Comparison of ENCODE assay signal across 11 cellular contexts in genomic region chr9:112887377-112887776, GRCh38. TPM values are rescaled to one million over a fixed set of nuclear protein-coding genes. Genes with fewer than 3 reads are reported as not detected.
A peak's percentile ranks its signal among the peaks of the same experiment; 100 is the strongest.
DNase-seq lines count a peak whose midpoint lies in the region; ATAC-seq and TF ChIP-seq lines count a peak whose summit lies in the region.
"Had no signal": no experiment of that assay in that cellular context is flagged by ENCODE, and none has a peak within 500 bp of the region (broad histone marks: within the 10 kb centered on the region; RNA-seq: fewer than 3 reads in every experiment).

No MANE protein-coding gene starts in this region.

- H3K79me2 ChIP-seq in Loucy (ENCODE audit: insufficient read depth, low read length): no peaks in the 10 kb centered on the region

- intact Hi-C loops in activated CD4-positive, alpha-beta T cell treated with anti-CD3 and anti-CD28 coated beads for 36 hours (cut with DNase I, micrococcal nuclease): no loop called here

- H2BK15ac ChIP-seq in mesenchymal stem cell (ENCODE audit: low read depth, poor library complexity, severe bottlenecking): no peak overlapping the region

- no peaks in the 10 kb centered on the region for H3K79me1 ChIP-seq in mesenchymal stem cell (replicated peaks; ENCODE audit: low read length, poor library complexity, severe bottlenecking)

- no peak overlapping the region for H3K18ac ChIP-seq in mesenchymal stem cell (ENCODE audit: low read depth in 1 of 2, low read length in 2 of 2)

- H3K9me3 ChIP-seq in Loucy (ENCODE audit: insufficient read depth, low read depth, low read length): no peaks in the 10 kb centered on the region
- H3K9me3 ChIP-seq in mesenchymal stem cell (ENCODE audit: control insufficient read depth, low read length): no peaks in the 10 kb centered on the region

- no peak overlapping the region for H3K4me2 ChIP-seq in Loucy (ENCODE audit: low read depth, low read length, poor library complexity, severe bottlenecking)
- no peak overlapping the region for H3K4me2 ChIP-seq in mesenchymal stem cell (ENCODE audit: low read length, poor library complexity, severe bottlenecking)
- H3K4me2 ChIP-seq: BLaER1 had no signal

- DNase-seq in activated CD4-positive, alpha-beta T cell treated with anti-CD3 and anti-CD28 coated beads for 36 hours: peak; percentile 38
- no peak for DNase-seq in activated CD4-positive, alpha-beta T cell treated with anti-CD3 and anti-CD28 coated beads for 1 hour
- DNase-seq in chondrocyte (ENCODE audit: low spot score): no peak
- no peak for DNase-seq in retinal pigment epithelial cell (ENCODE audit: low read depth)
- DNase-seq in mesenchymal stem cell: no peak
- DNase-seq in GM03348 (ENCODE audit: low spot score): no peak
- DNase-seq: dorsolateral prefrontal cortex, immature natural killer cell had no signal

- H2BK12ac ChIP-seq in mesenchymal stem cell (ENCODE audit: low read length in 2 of 2): no peak overlapping the region

- H3K14ac ChIP-seq in mesenchymal stem cell (ENCODE audit: low read length in 2 of 2): no peak overlapping the region

- peaks cover 22% of the 10 kb centered on the region for H3K27me3 Mint-ChIP-seq in activated CD4-positive, alpha-beta T cell treated with anti-CD3 and anti-CD28 coated beads for 36 hours
- peaks cover 7% of the 10 kb centered on the region for H3K27me3 Mint-ChIP-seq in chondrocyte (ENCODE audit: low read depth)

- no peak overlapping the region for H2BK120ac ChIP-seq in mesenchymal stem cell (ENCODE audit: low read depth, low read length)

- no peaks in the 10 kb centered on the region for H3K36me3 Mint-ChIP-seq in activated CD4-positive, alpha-beta T cell treated with anti-CD3 and anti-CD28 coated beads for 36 hours (ENCODE audit: low read depth)
- H3K36me3 Mint-ChIP-seq in chondrocyte (ENCODE audit: low read depth): peaks cover 5% of the 10 kb centered on the region

- no peaks in the 10 kb centered on the region for H3K4me1 Mint-ChIP-seq in activated CD4-positive, alpha-beta T cell treated with anti-CD3 and anti-CD28 coated beads for 36 hours
- H3K4me1 Mint-ChIP-seq in chondrocyte (ENCODE audit: low read depth): peaks cover 24% of the 10 kb centered on the region
- H3K4me1 Mint-ChIP-seq: immature natural killer cell had no signal

- H3K9ac ChIP-seq in Loucy (ENCODE audit: low read depth, low read length, poor library complexity, severe bottlenecking) (no peak overlapping the region), mesenchymal stem cell (ENCODE audit: low read length) (no peak overlapping the region)
- H3K9ac ChIP-seq: BLaER1 had no signal

- no peak overlapping the region for H3K23ac ChIP-seq in mesenchymal stem cell (ENCODE audit: low read length in 2 of 2)

- H3K4ac ChIP-seq in mesenchymal stem cell (ENCODE audit: low read depth in 1 of 2, low read length in 2 of 2): no peak overlapping the region

- H3K4me1 ChIP-seq in Loucy (ENCODE audit: insufficient read depth, low read length, poor library complexity, severe bottlenecking) (no peaks in the 10 kb centered on the region), mesenchymal stem cell (ENCODE audit: control insufficient read depth, insufficient read depth, low read depth, low read length) (peaks cover 15% of the 10 kb centered on the region)
- H3K4me1 ChIP-seq: BLaER1 had no signal

- H3K4me3 ChIP-seq in Loucy (ENCODE audit: low read length, poor library complexity, severe bottlenecking) (no peak overlapping the region), retinal pigment epithelial cell (ENCODE audit: low read length) (no peak overlapping the region), mesenchymal stem cell (ENCODE audit: insufficient read depth in 1 of 2, low read depth in 1 of 2, low read length in 2 of 2) (no peak overlapping the region)
- H3K4me3 ChIP-seq: BLaER1, dorsolateral prefrontal cortex had no signal

- CTCF ChIA-PET in activated CD4-positive, alpha-beta T cell treated with anti-CD3 and anti-CD28 coated beads for 36 hours (lab: Charles Lee): interaction anchor here (0.9 to 2.4 kb wide), 2 partner anchors 16 to 34 kb away, joined by 4 to 9 read pairs; no protein-coding TSS in a partner anchor

- no peaks in the 10 kb centered on the region for H3K27me3 ChIP-seq in Loucy (ENCODE audit: insufficient read depth, low read length, poor library complexity, severe bottlenecking)
- H3K27me3 ChIP-seq in mesenchymal stem cell (ENCODE audit: control insufficient read depth in 1 of 2, insufficient read depth in 1 of 2, low read length in 2 of 2): peaks cover 23 to 34% of the 10 kb centered on the region in 2 experiments
- H3K27me3 ChIP-seq: BLaER1 had no signal

- ATAC-seq in activated CD4-positive, alpha-beta T cell treated with anti-CD3 and anti-CD28 coated beads for 36 hours: no peak
- no peak for ATAC-seq in GM18505 (IDR thresholded peaks at IDR 0.05; ENCODE audit: unreplicated experiment)

- no peaks in the 10 kb centered on the region for H3F3A ChIP-seq in Loucy (ENCODE audit: low read depth)

- no peak overlapping the region for H2BK5ac ChIP-seq in mesenchymal stem cell (ENCODE audit: low read depth, low read length, poor library complexity, severe bottlenecking)

- H4K8ac ChIP-seq in mesenchymal stem cell (ENCODE audit: low read length): no peak overlapping the region

- H3K4me3 Mint-ChIP-seq in activated CD4-positive, alpha-beta T cell treated with anti-CD3 and anti-CD28 coated beads for 36 hours: no peak overlapping the region
- H3K4me3 Mint-ChIP-seq in chondrocyte (ENCODE audit: unreplicated experiment): no peak overlapping the region
- H3K4me3 Mint-ChIP-seq: immature natural killer cell had no signal

- WGBS in mesenchymal stem cell: 67% methylated on average over 5 of the region's 5 CpGs

- no peak for TF ChIP-seq POLR2A in GM18505 (IDR thresholded peaks at IDR 0.05; ENCODE audit: borderline replicate concordance, extremely low read depth, insufficient read depth, insufficient read length)

- TF ChIP-seq CTCF in Loucy (conservative IDR thresholded peaks at IDR 0.05; ENCODE audit: low read length) (peak; percentile 55), chondrocyte (IDR thresholded peaks at IDR 0.05) (peak; percentile 23), retinal pigment epithelial cell (conservative IDR thresholded peaks at IDR 0.05; ENCODE audit: low read depth, low read length) (peak; percentile 35)

- no peaks in the 10 kb centered on the region for H3K9me2 ChIP-seq in Loucy (replicated peaks; ENCODE audit: low read depth, low read length)

- POLR2A ChIA-PET in activated CD4-positive, alpha-beta T cell treated with anti-CD3 and anti-CD28 coated beads for 36 hours (lab: Charles Lee): no interaction called here

- H3K9me3 Mint-ChIP-seq in activated CD4-positive, alpha-beta T cell treated with anti-CD3 and anti-CD28 coated beads for 36 hours (ENCODE audit: low read depth): no peaks in the 10 kb centered on the region
- no peaks in the 10 kb centered on the region for H3K9me3 Mint-ChIP-seq in chondrocyte (ENCODE audit: low read depth)

- H3K36me3 ChIP-seq in Loucy (ENCODE audit: insufficient read depth, low read length): no peaks in the 10 kb centered on the region
- no peaks in the 10 kb centered on the region for H3K36me3 ChIP-seq in mesenchymal stem cell (ENCODE audit: control insufficient read depth in 1 of 2, insufficient read depth in 2 of 2, low read depth in 1 of 2, low read length in 2 of 2)

- H3K27ac ChIP-seq in mesenchymal stem cell (ENCODE audit: low read length, poor library complexity, severe bottlenecking): no peak overlapping the region
- H3K27ac ChIP-seq: BLaER1, dorsolateral prefrontal cortex had no signal

- no peak overlapping the region for H3K27ac Mint-ChIP-seq in activated CD4-positive, alpha-beta T cell treated with anti-CD3 and anti-CD28 coated beads for 36 hours
- H3K27ac Mint-ChIP-seq in chondrocyte (ENCODE audit: unreplicated experiment): no peak overlapping the region
- H3K27ac Mint-ChIP-seq: immature natural killer cell had no signal

- no peak overlapping the region for H2AFZ ChIP-seq in Loucy (ENCODE audit: low read length)
- no peak overlapping the region for H2AFZ ChIP-seq in mesenchymal stem cell (ENCODE audit: low read depth, low read length)

- H2AK5ac ChIP-seq in mesenchymal stem cell (ENCODE audit: low read length, severe bottlenecking): no peak overlapping the region

- H4K20me1 ChIP-seq in Loucy (ENCODE audit: insufficient read depth, low read length, poor library complexity, severe bottlenecking): no peaks in the 10 kb centered on the region
- H4K20me1 ChIP-seq: BLaER1 had no signal

- H4K91ac ChIP-seq in mesenchymal stem cell (ENCODE audit: low read length): no peak overlapping the region

RNA-seq across cellular contexts. Expression of gene SLC46A2, which starts 3.3 kb away (rescaled TPM):
- not detected for total RNA-seq in activated CD4-positive, alpha-beta T cell treated with anti-CD3 and anti-CD28 coated beads for 36 hours
- not detected in 3 replicates for total RNA-seq in chondrocyte
- polyA plus RNA-seq in mesenchymal stem cell (2013, experiment 1 of 2): not detected
- polyA plus RNA-seq in mesenchymal stem cell (2013, experiment 2 of 2): not detected
